ENCODE assay signal across 19 cellular contexts in the genomic region with DNA sequence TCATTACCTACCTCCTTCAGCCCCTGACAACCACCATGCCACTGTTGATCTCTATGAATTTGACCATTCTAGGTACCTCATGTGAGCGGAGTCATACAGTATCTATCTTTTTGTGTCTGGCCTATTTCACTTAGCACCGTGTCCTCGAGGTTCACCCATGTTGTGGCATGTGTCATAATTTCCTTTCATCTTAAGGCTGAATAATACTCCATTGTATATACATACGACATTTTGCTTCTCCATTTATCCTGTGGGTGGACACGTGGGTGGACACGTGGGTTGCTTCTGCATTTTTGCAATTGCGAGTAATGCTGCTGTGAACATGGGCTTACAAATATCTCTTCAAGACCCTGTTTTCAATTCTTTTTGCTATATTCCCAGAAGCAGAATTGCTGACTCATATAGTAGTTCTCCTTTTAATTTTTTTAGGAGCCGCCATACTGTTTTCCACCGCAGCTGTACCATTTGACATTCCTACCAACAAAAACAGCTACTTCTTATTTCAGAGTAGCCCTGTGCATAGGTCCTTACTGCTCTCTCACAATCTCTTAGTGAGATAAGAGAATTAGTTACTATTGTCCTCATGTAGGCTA.
"Had no signal": no experiment of that assay in that cellular context is flagged by ENCODE, and none has a peak within 500 bp of the region (broad histone marks: within the 10 kb centered on the region; RNA-seq: fewer than 3 reads in every experiment).

No MANE protein-coding gene starts in this region.

- H3K27ac Mint-ChIP-seq: natural killer cell treated with Interleukin-12 subunit alpha and Interleukin-12 subunit beta and Interleukin-15 and Interleukin-18, amount 100 ng/mL, for 72 hours; progenitor cell of endocrine pancreas; stimulated activated naive B cell treated with anti-CD40 and anti-IgM and Interleukin-4, amounts not matched to agents 10 μg/mL and 1 μg/mL and 100 μg/mL, for 72 hours had no signal

- H3K27me3 Mint-ChIP-seq: natural killer cell treated with Interleukin-12 subunit alpha and Interleukin-12 subunit beta and Interleukin-15 and Interleukin-18, amount 100 ng/mL, for 72 hours; progenitor cell of endocrine pancreas; stimulated activated naive B cell treated with anti-CD40 and anti-IgM and Interleukin-4, amounts not matched to agents 10 μg/mL and 1 μg/mL and 100 μg/mL, for 72 hours had no signal

- H3K36me3 ChIP-seq: heart left ventricle, suprapubic skin had no signal

- FAIRE-seq: colon, endothelial cell of umbilical vein, small intestine had no signal

- H3K4me1 ChIP-seq: foreskin keratinocyte, suprapubic skin had no signal

- H3K27ac ChIP-seq: foreskin keratinocyte, suprapubic skin, upper lobe of left lung had no signal

- H3K4me3 ChIP-seq: heart left ventricle, suprapubic skin, upper lobe of left lung had no signal

- H3K9me3 ChIP-seq: suprapubic skin, upper lobe of left lung had no signal

- H3K4me3 Mint-ChIP-seq: natural killer cell treated with Interleukin-12 subunit alpha and Interleukin-12 subunit beta and Interleukin-15 and Interleukin-18, amount 100 ng/mL, for 72 hours; stimulated activated naive B cell treated with anti-CD40 and anti-IgM and Interleukin-4, amounts not matched to agents 10 μg/mL and 1 μg/mL and 100 μg/mL, for 72 hours had no signal

- DNase-seq: activated CD4-positive, alpha-beta T cell treated with anti-CD3 and anti-CD28 coated beads for 1 hour; activated CD8-positive, alpha-beta memory T cell treated with anti-CD3 and anti-CD28 coated beads for 24 hours; activated naive CD4-positive, alpha-beta T cell; effector CD4-positive, alpha-beta T cell; foreskin keratinocyte; heart left ventricle; islet precursor cell; nucleus accumbens; right cardiac atrium; small intestine; stimulated activated naive B cell treated with anti-CD40 and anti-IgM and Interleukin-4, amounts not matched to agents 10 μg/mL and 1 μg/mL and 100 μg/mL, for 72 hours; SW 1271; upper lobe of left lung had no signal

- ATAC-seq: foreskin keratinocyte; heart left ventricle; left lobe of liver; right cardiac atrium; stimulated activated naive B cell treated with anti-CD40 and anti-IgM and Interleukin-4, amounts not matched to agents 10 μg/mL and 1 μg/mL and 100 μg/mL, for 72 hours had no signal

- H3K27me3 ChIP-seq: foreskin keratinocyte, heart left ventricle, suprapubic skin, upper lobe of left lung had no signal

- H3K9me3 Mint-ChIP-seq: natural killer cell treated with Interleukin-12 subunit alpha and Interleukin-12 subunit beta and Interleukin-15 and Interleukin-18, amount 100 ng/mL, for 72 hours had no signal
